Comparison of ENCODE assay signal across 8 cellular contexts in genomic region chr12:104286538-104287482, GRCh38. TPM values are rescaled to one million over a fixed set of nuclear protein-coding genes. Genes with fewer than 3 reads are reported as not detected.
DNase-seq lines count a peak whose midpoint lies in the region; ATAC-seq and TF ChIP-seq lines count a peak whose summit lies in the region.

No MANE protein-coding gene starts in this region.

- POLR2A ChIA-PET in RWPE1 (lab: Yijun Ruan, JAX; ENCODE audit: low non-redundant PET) = interaction anchor here (2.3 kb wide), 1 partner anchor 67 kb away, joined by 11 read pairs; no protein-coding TSS in a partner anchor

- peak overlapping the region; percentile 97 to 99 for H3K27ac Mint-ChIP-seq in natural killer cell

- CTCF ChIA-PET in RWPE1 (lab: Yijun Ruan, JAX) = interaction anchor here (0.6 to 1.4 kb wide), 4 partner anchors 10 to 71 kb away, joined by 3 to 4 read pairs (median 4); no protein-coding TSS in a partner anchor

- DNase-seq in EL (peak; percentile 97), GOT3 (lab: John Stamatoyannopoulos, UW) (peak; percentile 73), LHCN-M2 (ENCODE audit: low read depth) (peak; percentile 94), RWPE1 (ENCODE audit: low spot score) (peak; percentile 87), fibroblast of pulmonary artery (ENCODE audit: low read depth) (peak; percentile 99), natural killer cell (peak; percentile 77)
- DNase-seq in activated T-helper 9 cell treated with anti-CD3 and anti-CD28 coated beads, Interleukin-2, amount 50 U/mL, for 16 hours (ENCODE audit: low read depth) = peak; percentile 87
- peak; percentile 90 for DNase-seq in stimulated activated naive CD4-positive, alpha-beta T cell treated with Interleukin-2 at 50 U/mL for 16 hours (lab: John Stamatoyannopoulos, UW)

- no peaks in the 10 kb centered on the region for H3K36me3 Mint-ChIP-seq in natural killer cell

- peak overlapping the region; percentile 98 for H3K4me3 Mint-ChIP-seq in natural killer cell

- no peaks in the 10 kb centered on the region for H3K27me3 Mint-ChIP-seq in natural killer cell (ENCODE audit: low read depth in 2 of 2)

- peak overlapping the region; percentile 61 for H3K4me3 ChIP-seq in fibroblast of pulmonary artery (replicated peaks; ENCODE audit: low read depth, low read length)

- H3K27ac ChIP-seq in RWPE1 = peak overlapping the region; percentile 98

- no peak for TF ChIP-seq CTCF in RWPE1 (conservative IDR thresholded peaks at IDR 0.05; ENCODE audit: low read depth)
- TF ChIP-seq CTCF in fibroblast of pulmonary artery (IDR thresholded peaks at IDR 0.05; ENCODE audit: low read length, missing control alignments) = no peak
- TF ChIP-seq CTCF in natural killer cell (IDR thresholded peaks at IDR 0.05) = no peak

- peaks cover 32 to 39% of the 10 kb centered on the region in 2 donors for H3K4me1 Mint-ChIP-seq in natural killer cell

- intact Hi-C loops in natural killer cell (cut with micrococcal nuclease) = loop anchor here (1.0 to 5.0 kb wide), 4 partner anchors 16 to 356 kb away; partner anchors contain the start of genes EID3, HCFC2, HSP90B1 and TXNRD1

- H3K9me3 Mint-ChIP-seq in natural killer cell = no peaks in the 10 kb centered on the region

- ATAC-seq in natural killer cell = peak; percentile 88 to 96 (median 89)

RNA-seq across cellular contexts. Expression of gene EID3, which starts 16.7 kb away (rescaled TPM):
- total RNA-seq in LHCN-M2 (2014; rRNA removed) = 2.2 and 4.0 TPM in 2 replicates
- polyA plus RNA-seq in LHCN-M2 (2012) = 1.4 TPM
- total RNA-seq in natural killer cell = 10 to 100 TPM; 10.4 to 13.0 (median 12.7) TPM

Comparison
In these comparisons a context has a peak if more than half of its experiments do, and no peak if none do; other contexts are left out.
1. Peak in every context shown above with its lines: DNase-seq, ATAC-seq, H3K4me3 ChIP-seq and H3K27ac ChIP-seq.